14 cellular contexts compared by ENCODE assay signal in genomic region chr11:71947498-71947897, GRCh38. TPM values are rescaled to one million over a fixed set of nuclear protein-coding genes. Genes with fewer than 3 reads are reported as not detected.
A peak's percentile ranks its signal among the peaks of the same experiment; 100 is the strongest.
DNase-seq lines count a peak whose midpoint lies in the region; ATAC-seq and TF ChIP-seq lines count a peak whose summit lies in the region.
"Had no signal": no experiment of that assay in that cellular context is flagged by ENCODE, and none has a peak within 500 bp of the region (broad histone marks: within the 10 kb centered on the region; RNA-seq: fewer than 3 reads in every experiment).

No MANE protein-coding gene starts in this region.

- H3K9me3 ChIP-seq in HCT116 (ENCODE audit: control insufficient read depth in 1 of 2, insufficient read depth in 1 of 2, low read depth in 1 of 2, low read length in 2 of 2) (no peaks in the 10 kb centered on the region), PC-9 (ENCODE audit: insufficient read depth, low read depth) (no peaks in the 10 kb centered on the region)
- H3K9me3 ChIP-seq: left lung had no signal

- no peak overlapping the region for H3K4me2 ChIP-seq in HCT116 (ENCODE audit: low read length)
- H3K4me2 ChIP-seq in PC-9 = peak overlapping the region; percentile 36

- BruUV-seq in HCT116 (replicated peaks; lab: Mats Ljungman, UMichigan) (no TSS peak), PC-9 (replicated peaks; lab: Mats Ljungman, UMichigan) (no TSS peak)

- no peak for TF ChIP-seq POLR2A in HCT116 (IDR thresholded peaks at IDR 0.05; ENCODE audit: borderline replicate concordance, extremely low read depth, insufficient read depth, insufficient read length)

- DNase-seq in HCT116 (ENCODE audit: low read depth, low spot score) (no peak), PC-9 (no peak), chondrocyte (ENCODE audit: low spot score) (no peak), osteocyte (ENCODE audit: extremely low spot score, unreplicated experiment) (no peak), NCI-H1694 (lab: John Stamatoyannopoulos, UW) (no peak), NCI-H2081 (lab: John Stamatoyannopoulos, UW) (no peak)
- DNase-seq in stimulated activated CD8-positive, alpha-beta memory T cell treated with anti-CD3 and anti-CD28 coated beads, Interleukin-4, amount 100 ng/mL, for 48 hours = no peak
- DNase-seq: CD4-positive, alpha-beta T cell; GF-D8; hypothalamus; Kasumi-1; left lung; NCI-H2029 treated with DMSO at 0.1 percent for 48 hours had no signal

- no peaks in the 10 kb centered on the region; a peak in 1 of 4 replicates for H3K36me3 ChIP-seq in HCT116 (ENCODE audit: control insufficient read depth in 1 of 2, insufficient read depth in 2 of 2, low read length in 2 of 2)
- H3K36me3 ChIP-seq in PC-9 (ENCODE audit: low read depth) = no peaks in the 10 kb centered on the region
- H3K36me3 ChIP-seq: left lung had no signal

- H3K27ac Mint-ChIP-seq in chondrocyte (ENCODE audit: unreplicated experiment) = peak overlapping the region; percentile 85
- H3K27ac Mint-ChIP-seq in osteocyte (ENCODE audit: unreplicated experiment) = peak overlapping the region; percentile 36
- H3K27ac Mint-ChIP-seq: CD4-positive, alpha-beta T cell had no signal

- no peak for TF ChIP-seq CTCF in HCT116 (IDR thresholded peaks at IDR 0.05 in 2 of 3, conservative IDR thresholded peaks at IDR 0.05 in 1 of 3; ENCODE audit: borderline replicate concordance in 1 of 3, insufficient read depth in 1 of 3, low read depth in 2 of 3, low read length in 2 of 3)
- no peak for TF ChIP-seq CTCF in PC-9 (conservative IDR thresholded peaks at IDR 0.05)
- TF ChIP-seq CTCF in chondrocyte (IDR thresholded peaks at IDR 0.05) = no peak
- no peak for TF ChIP-seq CTCF in osteocyte (IDR thresholded peaks at IDR 0.05)

- H3K9me2 ChIP-seq in HCT116 (ENCODE audit: insufficient read depth) (no peaks in the 10 kb centered on the region), PC-9 (ENCODE audit: insufficient read depth) (no peaks in the 10 kb centered on the region)

- H3K27me3 Mint-ChIP-seq in chondrocyte (ENCODE audit: low read depth) (no peaks in the 10 kb centered on the region), osteocyte (ENCODE audit: unreplicated experiment) (no peaks in the 10 kb centered on the region)
- H3K27me3 Mint-ChIP-seq: CD4-positive, alpha-beta T cell had no signal

- H3K4me3 ChIP-seq in HCT116 (replicated peaks in 1 of 2; ENCODE audit: low read depth in 1 of 2, low read length in 2 of 2) = no peak overlapping the region
- no peak overlapping the region for H3K4me3 ChIP-seq in PC-9
- H3K4me3 ChIP-seq: left lung had no signal

- H3K27ac ChIP-seq in HCT116 (ENCODE audit: low read depth, low read length) = no peak overlapping the region
- H3K27ac ChIP-seq in PC-9 = peak overlapping the region; percentile 54
- H3K27ac ChIP-seq: left lung had no signal

- no peak overlapping the region for H2AFZ ChIP-seq in HCT116 (ENCODE audit: low read depth, low read length, poor library complexity, severe bottlenecking)
- H2AFZ ChIP-seq in PC-9 = 0 out of 2 replicates have a peak overlapping the region, but pooled peaks have one; percentile 5

- H3K4me1 Mint-ChIP-seq in chondrocyte (ENCODE audit: low read depth) = peaks cover 69% of the 10 kb centered on the region
- H3K4me1 Mint-ChIP-seq in osteocyte (ENCODE audit: unreplicated experiment) = peaks cover 58% of the 10 kb centered on the region

- RAD21 ChIA-PET in HCT116 (lab: Charles Lee; ENCODE audit: low non-redundant PET in 1 of 2, low total read pairs in 2 of 2, uncharacterized antibody in 2 of 2, unreplicated experiment in 2 of 2) = no interaction called here

- POLR2A ChIA-PET in HCT116 (lab: Charles Lee) = no interaction called here
- POLR2A ChIA-PET in PC-9 (lab: Charles Lee; ENCODE audit: unreplicated experiment) = interaction anchor here (0.7 kb wide), 1 partner anchor 8 kb away, joined by 3 read pairs; no protein-coding TSS in a partner anchor

- H4K20me1 ChIP-seq in HCT116 (ENCODE audit: insufficient read depth) = no peaks in the 10 kb centered on the region; the same call in 1 of the 2 replicates
- H4K20me1 ChIP-seq in PC-9 (ENCODE audit: insufficient read depth) = peaks cover 6% of the 10 kb centered on the region; the same call in 1 of the 2 replicates

- ATAC-seq in HCT116 = no peak
- ATAC-seq: left lung, sciatic nerve had no signal

- H3K9me3 Mint-ChIP-seq in chondrocyte (ENCODE audit: low read depth) = no peaks in the 10 kb centered on the region
- no peaks in the 10 kb centered on the region for H3K9me3 Mint-ChIP-seq in osteocyte (ENCODE audit: unreplicated experiment)
- H3K9me3 Mint-ChIP-seq: CD4-positive, alpha-beta T cell had no signal

- H3K79me2 ChIP-seq in HCT116 (ENCODE audit: insufficient read depth, low read length) (peaks cover 70% of the 10 kb centered on the region), PC-9 (ENCODE audit: low read depth) (peaks cover 61% of the 10 kb centered on the region)

- H3K9ac ChIP-seq in HCT116 (ENCODE audit: low read length) = no peak overlapping the region

- H3K4me3 Mint-ChIP-seq in chondrocyte (ENCODE audit: unreplicated experiment) (no peak overlapping the region), osteocyte (ENCODE audit: unreplicated experiment) (no peak overlapping the region)
- H3K4me3 Mint-ChIP-seq: CD4-positive, alpha-beta T cell had no signal

- CTCF ChIA-PET in HCT116 (lab: Charles Lee) (no interaction called here), PC-9 (lab: Charles Lee) (interaction anchor here (0.6 kb wide), 1 partner anchor 95 kb away, joined by 3 read pairs; no protein-coding TSS in a partner anchor)

- peaks cover 24% of the 10 kb centered on the region; the same call in 1 of the 2 replicates for H3F3A ChIP-seq in PC-9 (ENCODE audit: insufficient read depth, low read depth)

- intact Hi-C loops in HCT116 (cut with micrococcal nuclease) (no loop called here), PC-9 (cut with micrococcal nuclease; ENCODE audit: unreplicated experiment) (no loop called here)

- H3K36me3 Mint-ChIP-seq in chondrocyte (ENCODE audit: low read depth) = peaks cover 3% of the 10 kb centered on the region
- peaks cover 1% of the 10 kb centered on the region for H3K36me3 Mint-ChIP-seq in osteocyte (ENCODE audit: unreplicated experiment)

- no peak for TF ChIP-seq RAD21 in HCT116 (IDR thresholded peaks at IDR 0.05; ENCODE audit: low read depth)

- H3K4me1 ChIP-seq in HCT116 (ENCODE audit: control insufficient read depth in 1 of 2, insufficient read depth in 2 of 2, low read length in 2 of 2) = peaks cover 4 to 9% of the 10 kb centered on the region in 2 experiments; a peak in 3 of 4 replicates
- H3K4me1 ChIP-seq in PC-9 (replicated peaks; ENCODE audit: insufficient read depth) = peaks cover 38% of the 10 kb centered on the region
- H3K4me1 ChIP-seq: left lung had no signal

- H3K27me3 ChIP-seq in HCT116 (ENCODE audit: insufficient read depth, low read length) (no peaks in the 10 kb centered on the region), PC-9 (ENCODE audit: insufficient read depth, low read depth) (no peaks in the 10 kb centered on the region)
- H3K27me3 ChIP-seq: left lung had no signal

TF ChIP-seq in HCT116, 20 proteins besides CTCF, POLR2A, EP300 and RAD21:
- TF ChIP-seq SP1 (IDR thresholded peaks at IDR 0.05; ENCODE audit: low read depth) (0 out of 2 replicates have a peak, but pooled peaks have one; percentile 14), CEBPB (IDR thresholded peaks at IDR 0.05; ENCODE audit: low read depth) (peak; percentile 68), ZFX (IDR thresholded peaks at IDR 0.05) (no peak)
- TF ChIP-seq, protein P1, sequence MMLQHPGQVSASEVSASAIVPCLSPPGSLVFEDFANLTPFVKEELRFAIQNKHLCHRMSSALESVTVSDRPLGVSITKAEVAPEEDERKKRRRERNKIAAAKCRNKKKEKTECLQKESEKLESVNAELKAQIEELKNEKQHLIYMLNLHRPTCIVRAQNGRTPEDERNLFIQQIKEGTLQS (IDR thresholded peaks at IDR 0.05) = peak; percentile 75; the same call in 1 of the 2 replicates

RNA-seq across cellular contexts. Expression of gene RNF121, which starts 18.7 kb away (rescaled TPM):
- total RNA-seq in HCT116 (2021; ENCODE audit: unreplicated experiment) (24.5 TPM), PC-9 (2021) (40.5 and 41.2 TPM in 2 replicates), chondrocyte (63.2 to 97.1 TPM (median 64.2 TPM) in 3 replicates), osteocyte (44.9 and 46.7 TPM in 2 replicates)
- polyA plus RNA-seq in HCT116 (2012) = 25.6 and 30.2 TPM in 2 replicates

RNA-seq across cellular contexts. Expression of gene XNDC1N, which starts 19.1 kb away (rescaled TPM):
- total RNA-seq in HCT116 (2021; ENCODE audit: unreplicated experiment) = 7.5 TPM
- 0.91 and 2.1 TPM in 2 replicates for polyA plus RNA-seq in HCT116 (2012)
- total RNA-seq in PC-9 (2021) = 19.3 and 23.4 TPM in 2 replicates
- 5.1 to 10.7 TPM (median 6.1 TPM) in 3 replicates for total RNA-seq in chondrocyte
- total RNA-seq in osteocyte = 9.4 and 11.8 TPM in 2 replicates

RNA-seq across cellular contexts. Expression of gene IL18BP, which starts 51.2 kb away (rescaled TPM):
- 9.8 TPM for total RNA-seq in HCT116 (2021; ENCODE audit: unreplicated experiment)
- polyA plus RNA-seq in HCT116 (2012) = 6.2 and 6.5 TPM in 2 replicates
- 16.9 and 17.9 TPM in 2 replicates for total RNA-seq in PC-9 (2021)
- 9.6 to 16.2 TPM (median 11.4 TPM) in 3 replicates for total RNA-seq in chondrocyte
- total RNA-seq in osteocyte = 8.8 and 9.6 TPM in 2 replicates
